ENCODE assay signal across 22 cellular contexts in the genomic region with DNA sequence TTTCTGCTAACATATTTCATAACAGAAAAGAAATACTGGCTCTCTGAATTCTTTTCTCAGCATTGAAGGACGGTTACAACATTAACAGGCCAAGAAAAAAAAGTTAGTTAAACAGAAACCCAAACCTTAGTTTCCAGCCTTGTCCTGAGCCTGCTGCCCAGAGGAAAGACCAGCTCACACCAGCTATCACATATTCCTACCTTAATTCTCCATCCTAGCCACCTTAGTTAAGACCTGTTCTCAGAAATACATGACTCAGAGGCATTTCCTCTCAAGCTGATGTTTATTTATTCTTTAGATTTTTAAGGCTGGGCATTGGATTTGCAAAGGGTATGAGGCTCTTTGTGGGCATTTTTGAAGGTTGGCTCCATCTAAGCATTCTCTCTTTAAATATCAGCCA. TPM values are rescaled to one million over a fixed set of nuclear protein-coding genes. Genes with fewer than 3 reads are reported as not detected.
DNase-seq lines count a peak whose midpoint lies in the region; ATAC-seq and TF ChIP-seq lines count a peak whose summit lies in the region.
"Had no signal": no experiment of that assay in that cellular context is flagged by ENCODE, and none has a peak within 500 bp of the region (broad histone marks: within the 10 kb centered on the region; RNA-seq: fewer than 3 reads in every experiment).

No MANE protein-coding gene starts in this region.

- no peak for ATAC-seq in activated T-cell treated with anti-CD3 and anti-CD28 coated beads, Interleukin-2, amount 50 U/mL, for 72 hours (replicated peaks in 1 of 2)
- ATAC-seq: Right ventricle myocardium inferior, upper lobe of right lung, WTC11 had no signal

- TF ChIP-seq CTCF in astrocyte of the spinal cord (IDR thresholded peaks at IDR 0.05; ENCODE audit: low read depth, low read length) (no peak), fibroblast of pulmonary artery (IDR thresholded peaks at IDR 0.05; ENCODE audit: low read length, missing control alignments) (no peak)

- in situ Hi-C loops in astrocyte of the spinal cord (cut with HindIII; ENCODE audit: low sequenced_read_pairs), result no loop called here

- H3K4me1 Mint-ChIP-seq in activated T-cell treated with anti-CD3 and anti-CD28 coated beads, Interleukin-2, amount 50 U/mL, for 72 hours (ENCODE audit: low read depth), result no peaks in the 10 kb centered on the region

- H3K36me3 Mint-ChIP-seq in activated T-cell treated with anti-CD3 and anti-CD28 coated beads, Interleukin-2, amount 50 U/mL, for 72 hours (ENCODE audit: insufficient read depth in 2 of 2), result peaks cover 2 to 3% of the 10 kb centered on the region in 2 donors

- DNase-seq in A172 (ENCODE audit: low spot score) (peak; percentile 52), HCEC 1CT (peak; percentile 22), astrocyte of the spinal cord (ENCODE audit: low read depth, low spot score) (peak; percentile 49), fibroblast of pulmonary artery (ENCODE audit: low read depth) (peak; percentile 16), activated gamma-delta T cell treated with Interleukin-2 at 50 U/mL for 16 hours (no peak), NOMO-1 treated with dmso at 0.1 percent for 144 hours (lab: John Stamatoyannopoulos, UW; ENCODE audit: unreplicated experiment) (no peak), ureter (ENCODE audit: low spot score) (no peak)
- no peak for DNase-seq in activated T-cell treated with anti-CD3 and anti-CD28 coated beads, Interleukin-2, amount 50 U/mL, for 72 hours
- DNase-seq: activated CD4-positive, alpha-beta T cell treated with anti-CD3 and anti-CD28 coated beads, Interleukin-2, amount 50 U/mL, for 48 hours; activated CD8-positive, alpha-beta memory T cell treated with anti-CD3 and anti-CD28 coated beads, Interleukin-2, amount 50 U/mL, for 48 hours; H9; Kasumi-1; NCI-H1092; NCI-H2029; NCI-H82; stimulated activated CD8-positive, alpha-beta memory T cell treated with anti-CD3 and anti-CD28 coated beads, Interleukin-4, amount 100 ng/mL, for 48 hours; T-helper 9 cell; upper lobe of right lung had no signal

- no peak overlapping the region for H3K27ac Mint-ChIP-seq in activated T-cell treated with anti-CD3 and anti-CD28 coated beads, Interleukin-2, amount 50 U/mL, for 72 hours
- H3K27ac Mint-ChIP-seq: H9, WTC11 had no signal

- H3K9me3 Mint-ChIP-seq in activated T-cell treated with anti-CD3 and anti-CD28 coated beads, Interleukin-2, amount 50 U/mL, for 72 hours, result peaks cover 7 to 12% of the 10 kb centered on the region in 2 donors

- peaks cover 21% of the 10 kb centered on the region for H3K27me3 Mint-ChIP-seq in activated T-cell treated with anti-CD3 and anti-CD28 coated beads, Interleukin-2, amount 50 U/mL, for 72 hours (ENCODE audit: low read depth)

- no peak overlapping the region for H3K4me3 Mint-ChIP-seq in activated T-cell treated with anti-CD3 and anti-CD28 coated beads, Interleukin-2, amount 50 U/mL, for 72 hours
- H3K4me3 Mint-ChIP-seq: H9, WTC11 had no signal

- H3K4me3 ChIP-seq in astrocyte of the spinal cord (ENCODE audit: low read depth, low read length), result no peak overlapping the region
- no peak overlapping the region for H3K4me3 ChIP-seq in fibroblast of pulmonary artery (replicated peaks; ENCODE audit: low read depth, low read length)
- H3K4me3 ChIP-seq: BLaER1 treated with 17β-estradiol and CSF1 and Interleukin-3, amounts not matched to agents 10 nM and 100 nM; cardiac muscle cell; upper lobe of right lung had no signal

RNA-seq across cellular contexts. Expression of gene ADAM12, which starts 34.3 kb away (rescaled TPM):
- 7.1 and 8.1 TPM in 2 replicates for total RNA-seq in A172 (2014; rRNA removed; shearing (Covaris generic))
- 1 to 10 TPM in 1 of 2 donors, under 1 TPM in 1; 0.63 to 1.0 TPM for total RNA-seq in activated T-cell treated with anti-CD3 and anti-CD28 coated beads, Interleukin-2, amount 50 U/mL, for 72 hours
- 12.3 TPM for total RNA-seq in ureter

Comparison
In these comparisons a context has a peak if more than half of its experiments do, and no peak if none do; other contexts are left out.
1. DNase-seq: peak in A172 (single experiment), HCEC 1CT (single experiment), astrocyte of the spinal cord (single experiment) and fibroblast of pulmonary artery (single experiment); none in activated gamma-delta T cell treated with Interleukin-2 at 50 U/mL for 16 hours (single experiment), NOMO-1 treated with dmso at 0.1 percent for 144 hours (single experiment), activated T-cell treated with anti-CD3 and anti-CD28 coated beads, Interleukin-2, amount 50 U/mL, for 72 hours (0 of 2) and ureter (single experiment).